28 cellular contexts compared by ENCODE assay signal in the genomic region with DNA sequence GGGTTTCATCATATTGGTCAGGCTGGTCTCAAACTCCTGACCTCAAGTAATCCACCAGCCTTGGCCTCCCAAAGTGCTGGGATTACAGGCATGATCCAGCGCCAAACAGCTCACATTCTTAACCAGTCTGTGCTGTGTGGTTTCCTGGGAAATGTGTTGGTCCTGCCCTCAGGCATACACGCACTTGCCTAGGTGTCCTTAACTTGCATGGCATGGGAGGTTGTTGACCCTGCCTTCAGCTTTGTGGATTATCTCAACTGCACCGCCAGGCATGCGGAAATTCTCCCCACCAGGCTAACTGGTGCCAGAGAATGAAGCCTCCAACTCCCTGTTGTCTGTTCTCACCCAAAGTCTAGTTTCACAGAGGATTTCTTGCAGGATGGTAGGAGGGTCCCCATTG.
"Had no signal": no experiment of that assay in that cellular context is flagged by ENCODE, and none has a peak within 500 bp of the region (broad histone marks: within the 10 kb centered on the region; RNA-seq: fewer than 3 reads in every experiment).

No MANE protein-coding gene starts in this region.

- H3K4me3 ChIP-seq: pancreas, prostate gland, right lobe of liver, sigmoid colon, stomach, thoracic aorta, thyroid gland, tibial nerve, upper lobe of right lung, uterus had no signal

- H3K4me3 Mint-ChIP-seq: naive thymus-derived CD8-positive, alpha-beta T cell; natural killer cell treated with Interleukin-12 subunit alpha and Interleukin-12 subunit beta and Interleukin-15 and Interleukin-18, amount 100 ng/mL, for 72 hours; nephron progenitor cell; neural crest cell; stimulated activated effector memory CD8-positive, alpha-beta T cell treated with anti-CD3 and anti-CD28 coated beads, Interleukin-12 subunit alpha, Interleukin-12 subunit beta, amount 100 ng/mL, for 72 hours; stimulated activated naive B cell treated with anti-CD40 and anti-IgM and Interleukin-4, amounts not matched to agents 10 μg/mL and 1 μg/mL and 100 μg/mL, for 72 hours; stimulated activated naive CD8-positive, alpha-beta T cell treated with anti-CD3 and anti-CD28 coated beads, Interleukin-15, Interleukin-2, amounts not matched to agents 100 ng/mL and 50 ng/mL, for 24 hours; type B pancreatic cell had no signal

- H3K36me3 Mint-ChIP-seq: natural killer cell treated with Interleukin-12 subunit alpha and Interleukin-12 subunit beta and Interleukin-15 and Interleukin-18, amount 100 ng/mL, for 72 hours; stimulated activated effector memory CD8-positive, alpha-beta T cell treated with anti-CD3 and anti-CD28 coated beads, Interleukin-12 subunit alpha, Interleukin-12 subunit beta, amount 100 ng/mL, for 72 hours; type B pancreatic cell had no signal

- H3K27me3 Mint-ChIP-seq: naive thymus-derived CD8-positive, alpha-beta T cell; natural killer cell treated with Interleukin-12 subunit alpha and Interleukin-12 subunit beta and Interleukin-15 and Interleukin-18, amount 100 ng/mL, for 72 hours; stimulated activated naive B cell treated with anti-CD40 and anti-IgM and Interleukin-4, amounts not matched to agents 10 μg/mL and 1 μg/mL and 100 μg/mL, for 72 hours; stimulated activated naive CD8-positive, alpha-beta T cell treated with anti-CD3 and anti-CD28 coated beads, Interleukin-15, Interleukin-2, amounts not matched to agents 100 ng/mL and 50 ng/mL, for 24 hours had no signal

- H3K4me1 Mint-ChIP-seq: nephron progenitor cell; neural crest cell; stimulated activated effector memory CD8-positive, alpha-beta T cell treated with anti-CD3 and anti-CD28 coated beads, Interleukin-12 subunit alpha, Interleukin-12 subunit beta, amount 100 ng/mL, for 72 hours; stimulated activated naive B cell treated with anti-CD40 and anti-IgM and Interleukin-4, amounts not matched to agents 10 μg/mL and 1 μg/mL and 100 μg/mL, for 72 hours had no signal

- H3K9me3 ChIP-seq: neutrophil, pancreas, prostate gland, right lobe of liver, sigmoid colon, stomach, thoracic aorta, thyroid gland, tibial nerve, upper lobe of right lung, uterus had no signal

- H3K36me3 ChIP-seq: neutrophil, pancreas, prostate gland, thoracic aorta, thyroid gland, upper lobe of right lung, uterus had no signal

- DNase-seq: naive thymus-derived CD8-positive, alpha-beta T cell; nephron progenitor cell; nucleus accumbens; pancreas; retina; right cardiac atrium; right lobe of liver; sigmoid colon; small intestine; stimulated activated CD4-positive, alpha-beta T cell treated with anti-CD3 and anti-CD28 coated beads, Interleukin-15, amount 100 ng/mL, for 24 hours; stimulated activated CD4-positive, alpha-beta T cell treated with anti-CD3 and anti-CD28 coated beads, Interleukin-2, amount 100 ng/mL, for 24 hours; stimulated activated CD4-positive, alpha-beta T cell treated with anti-CD3 and anti-CD28 coated beads, Interleukin-2, amount 100 ng/mL, for 48 hours; stimulated activated CD4-positive, alpha-beta T cell treated with anti-CD3 and anti-CD28 coated beads, Interleukin-4, amount 100 ng/mL, for 24 hours; stimulated activated naive B cell treated with anti-CD40 and anti-IgM and Interleukin-4, amounts not matched to agents 10 μg/mL and 1 μg/mL and 100 μg/mL, for 72 hours; stimulated activated naive CD4-positive, alpha-beta T cell treated with Interleukin-2 at 50 U/mL for 16 hours; stomach; thyroid gland; upper lobe of right lung; uterus had no signal

- H3K27me3 ChIP-seq: neutrophil, pancreas, right lobe of liver, sigmoid colon, stomach, thyroid gland, tibial nerve, upper lobe of right lung, uterus had no signal

- H3K27ac Mint-ChIP-seq: naive thymus-derived CD8-positive, alpha-beta T cell; natural killer cell treated with Interleukin-12 subunit alpha and Interleukin-12 subunit beta and Interleukin-15 and Interleukin-18, amount 100 ng/mL, for 72 hours; nephron progenitor cell; stimulated activated effector memory CD8-positive, alpha-beta T cell treated with anti-CD3 and anti-CD28 coated beads, Interleukin-12 subunit alpha, Interleukin-12 subunit beta, amount 100 ng/mL, for 72 hours; stimulated activated naive B cell treated with anti-CD40 and anti-IgM and Interleukin-4, amounts not matched to agents 10 μg/mL and 1 μg/mL and 100 μg/mL, for 72 hours; stimulated activated naive CD8-positive, alpha-beta T cell treated with anti-CD3 and anti-CD28 coated beads, Interleukin-15, Interleukin-2, amounts not matched to agents 100 ng/mL and 50 ng/mL, for 24 hours; type B pancreatic cell had no signal

- H3K9me3 Mint-ChIP-seq: naive thymus-derived CD8-positive, alpha-beta T cell; natural killer cell treated with Interleukin-12 subunit alpha and Interleukin-12 subunit beta and Interleukin-15 and Interleukin-18, amount 100 ng/mL, for 72 hours; nephron progenitor cell; neural crest cell; stimulated activated effector memory CD8-positive, alpha-beta T cell treated with anti-CD3 and anti-CD28 coated beads, Interleukin-12 subunit alpha, Interleukin-12 subunit beta, amount 100 ng/mL, for 72 hours; stimulated activated naive CD8-positive, alpha-beta T cell treated with anti-CD3 and anti-CD28 coated beads, Interleukin-15, Interleukin-2, amounts not matched to agents 100 ng/mL and 50 ng/mL, for 24 hours; type B pancreatic cell had no signal

- H3K27ac ChIP-seq: neutrophil, pancreas, prostate gland, right lobe of liver, sigmoid colon, stomach, thoracic aorta, thyroid gland, tibial nerve, upper lobe of right lung, uterus had no signal

- H3K4me1 ChIP-seq: pancreas, prostate gland, right lobe of liver, sigmoid colon, stomach, thyroid gland, tibial nerve, upper lobe of right lung, uterus had no signal
